Comparison of ENCODE assay signal across 25 cellular contexts in the genomic region with DNA sequence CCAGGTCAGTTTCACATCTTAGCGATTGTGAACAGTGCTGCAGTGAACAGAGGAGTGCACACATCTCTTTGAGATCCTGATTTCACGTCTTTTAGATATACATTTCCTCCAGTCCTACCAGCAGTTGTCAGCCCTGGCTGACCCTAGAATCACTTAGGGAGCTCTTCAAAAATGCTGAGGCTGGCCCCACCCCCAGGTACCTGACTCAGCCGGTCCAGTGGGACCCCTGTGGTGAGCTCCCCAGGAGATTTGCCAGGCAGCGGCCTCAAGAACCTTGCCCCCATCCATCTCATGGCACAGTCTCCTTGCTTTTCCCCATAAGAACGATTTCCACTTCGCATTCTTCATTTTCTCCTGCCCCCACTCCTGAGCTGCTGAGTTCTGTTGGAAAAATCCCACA. TPM values are rescaled to one million over a fixed set of nuclear protein-coding genes. Genes with fewer than 3 reads are reported as not detected.
A peak's percentile ranks its signal among the peaks of the same experiment; 100 is the strongest.
DNase-seq lines count a peak whose midpoint lies in the region; ATAC-seq and TF ChIP-seq lines count a peak whose summit lies in the region.
"Had no signal": no experiment of that assay in that cellular context is flagged by ENCODE, and none has a peak within 500 bp of the region (broad histone marks: within the 10 kb centered on the region; RNA-seq: fewer than 3 reads in every experiment).

No MANE protein-coding gene starts in this region.

- no peak for TF ChIP-seq POLR2A in esophagus muscularis mucosa (IDR thresholded peaks at IDR 0.05; ENCODE audit: low read depth)

- DNase-seq in H7 (peak; percentile 26), esophagus muscularis mucosa (ENCODE audit: extremely low spot score) (peak; percentile 83), type B pancreatic cell (ENCODE audit: extremely low spot score, unreplicated experiment) (no peak), NCI-H1930 (lab: John Stamatoyannopoulos, UW) (no peak)
- DNase-seq: 8988T; ACHN; BE2C; C1 segment of cervical spinal cord; CD4-positive, alpha-beta memory T cell; CD4-positive, CD25-positive, alpha-beta regulatory T cell; CD8-positive, alpha-beta memory T cell; COR-L47; DMS 273 treated with DMSO at 0.1 percent for 48 hours; DMS153; DMS53; DMS79; DND-41; EL; GDM1 had no signal

- no peak overlapping the region for H3K4me3 Mint-ChIP-seq in type B pancreatic cell
- H3K4me3 Mint-ChIP-seq: CD14-positive monocyte; CD4-positive, alpha-beta memory T cell; CD4-positive, CD25-positive, alpha-beta regulatory T cell; CD8-positive, alpha-beta memory T cell had no signal

- H3K4me1 ChIP-seq in esophagus muscularis mucosa, result no peaks in the 10 kb centered on the region
- H3K4me1 ChIP-seq: BE2C, BLaER1 had no signal

- H3K9me3 Mint-ChIP-seq in type B pancreatic cell, result peaks cover 9% of the 10 kb centered on the region
- H3K9me3 Mint-ChIP-seq: CD4-positive, alpha-beta memory T cell; CD8-positive, alpha-beta memory T cell had no signal

- ATAC-seq in GM19395 (IDR thresholded peaks at IDR 0.05; ENCODE audit: unreplicated experiment), result no peak
- ATAC-seq: GM12878 had no signal

- TF ChIP-seq CTCF in esophagus muscularis mucosa (IDR thresholded peaks at IDR 0.05), result no peak
- TF ChIP-seq CTCF in type B pancreatic cell (conservative IDR thresholded peaks at IDR 0.05), result no peak

- no peak overlapping the region for H3K27ac ChIP-seq in esophagus muscularis mucosa (replicated peaks in 1 of 4)
- H3K27ac ChIP-seq: BLaER1 had no signal

- H3K27ac Mint-ChIP-seq in type B pancreatic cell, result no peak overlapping the region
- H3K27ac Mint-ChIP-seq: CD14-positive monocyte; CD4-positive, alpha-beta memory T cell; CD4-positive, CD25-positive, alpha-beta regulatory T cell; CD8-positive, alpha-beta memory T cell had no signal

- H3K36me3 Mint-ChIP-seq in type B pancreatic cell, result no peaks in the 10 kb centered on the region
- H3K36me3 Mint-ChIP-seq: CD14-positive monocyte; CD4-positive, alpha-beta memory T cell; CD4-positive, CD25-positive, alpha-beta regulatory T cell; CD8-positive, alpha-beta memory T cell had no signal

- H3K27me3 ChIP-seq in H7 (ENCODE audit: control insufficient read depth, insufficient read depth, low read length), result no peaks in the 10 kb centered on the region
- peaks cover 0 to 7% (median 0%) of the 10 kb centered on the region in 4 donors for H3K27me3 ChIP-seq in esophagus muscularis mucosa
- H3K27me3 ChIP-seq: BLaER1 had no signal

- TF ChIP-seq EP300 in esophagus muscularis mucosa (IDR thresholded peaks at IDR 0.05), result no peak

- H3K4me3 ChIP-seq in H7 (ENCODE audit: insufficient read depth, low read depth, low read length), result no peak overlapping the region
- no peak overlapping the region for H3K4me3 ChIP-seq in esophagus muscularis mucosa
- H3K4me3 ChIP-seq: BLaER1, GM12878 had no signal

- H3K36me3 ChIP-seq in H7 (replicated peaks; ENCODE audit: control insufficient read depth, insufficient read depth, low read length) (no peaks in the 10 kb centered on the region), esophagus muscularis mucosa (no peaks in the 10 kb centered on the region)
- H3K36me3 ChIP-seq: BE2C, BLaER1 had no signal

- H3K4me1 Mint-ChIP-seq in type B pancreatic cell (ENCODE audit: unreplicated experiment), result peaks cover 28% of the 10 kb centered on the region
- H3K4me1 Mint-ChIP-seq: CD14-positive monocyte; CD4-positive, alpha-beta memory T cell; CD4-positive, CD25-positive, alpha-beta regulatory T cell; CD8-positive, alpha-beta memory T cell had no signal

- intact Hi-C loops in esophagus muscularis mucosa (cut with DNase I), result no loop called here

- peaks cover 14% of the 10 kb centered on the region for H3K27me3 Mint-ChIP-seq in type B pancreatic cell
- H3K27me3 Mint-ChIP-seq: CD4-positive, CD25-positive, alpha-beta regulatory T cell had no signal

- 70% methylated on average over 6 of the region's 6 CpGs for WGBS in esophagus muscularis mucosa

- no peaks in the 10 kb centered on the region for H3K9me3 ChIP-seq in esophagus muscularis mucosa
- H3K9me3 ChIP-seq: BE2C, BLaER1 had no signal

RNA-seq across cellular contexts. Expression of a gene that starts 45.5 kb away (rescaled TPM):
- not detected in 2 replicates for total RNA-seq in H7 (2014; rRNA removed; shearing (Covaris generic))
- total RNA-seq in esophagus muscularis mucosa (not detected), type B pancreatic cell (ENCODE audit: low replicate concordance) (not detected in 2 replicates)
- total RNA-seq: CD4-positive, alpha-beta memory T cell; CD4-positive, CD25-positive, alpha-beta regulatory T cell; CD8-positive, alpha-beta memory T cell; Daoy; G401; GM12878 had no signal

Comparison
In these comparisons a context has a peak if more than half of its experiments do, and no peak if none do; other contexts are left out.
1. DNase-seq: peak in H7 (single experiment) and esophagus muscularis mucosa (single experiment); none in type B pancreatic cell (single experiment) and NCI-H1930 (0 of 2).